Comparison of ENCODE assay signal across 20 cellular contexts in the genomic region with DNA sequence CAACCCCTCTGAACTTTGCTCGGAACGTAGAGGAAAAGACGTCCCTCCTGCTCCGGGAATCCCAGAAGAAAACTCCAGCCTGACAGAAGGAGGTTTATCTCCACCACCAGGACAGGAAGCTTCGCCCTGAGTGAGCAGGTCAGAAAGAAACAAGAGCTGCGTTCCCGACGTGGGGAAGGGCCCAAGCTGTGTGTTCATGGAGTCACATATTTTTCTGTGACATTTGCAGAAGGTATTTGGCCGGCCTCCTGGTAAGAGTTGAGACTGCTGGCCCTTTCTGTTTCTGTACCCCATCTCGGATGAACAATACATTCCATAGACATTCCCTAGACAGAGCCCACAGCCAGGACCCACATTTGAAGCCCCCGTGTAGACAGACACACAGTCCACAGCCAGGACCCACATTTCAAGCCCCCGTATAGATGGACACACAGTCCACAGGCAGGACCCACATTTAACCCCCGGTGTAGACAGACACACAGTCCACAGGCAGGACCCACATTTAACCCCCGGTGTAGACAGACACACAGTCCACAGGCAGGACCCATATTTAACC.
A peak's percentile ranks its signal among the peaks of the same experiment; 100 is the strongest.
DNase-seq lines count a peak whose midpoint lies in the region; ATAC-seq, FAIRE-seq and TF ChIP-seq lines count a peak whose summit lies in the region.
"Had no signal": no experiment of that assay in that cellular context is flagged by ENCODE, and none has a peak within 500 bp of the region (broad histone marks: within the 10 kb centered on the region; RNA-seq: fewer than 3 reads in every experiment).

No MANE protein-coding gene starts in this region.

- no peak overlapping the region for H3K18ac ChIP-seq in H1 (ENCODE audit: extremely low read depth, low read length)

- H3K4me1 ChIP-seq in GM23338 (ENCODE audit: insufficient read depth), result no peaks in the 10 kb centered on the region
- peaks cover 0 to 2% (median 0%) of the 10 kb centered on the region in 4 experiments; a peak in 1 of 7 replicates for H3K4me1 ChIP-seq in H1 (replicated peaks in 1 of 4; ENCODE audit: control insufficient read depth in 3 of 4, insufficient read depth in 4 of 4, low read length in 3 of 4)
- H3K4me1 ChIP-seq: Peyer's patch, SJSA1 had no signal

- no peak overlapping the region for H3K4me2 ChIP-seq in GM23338
- H3K4me2 ChIP-seq in H1 (ENCODE audit: insufficient read depth in 1 of 2, low read depth in 2 of 2, low read length in 2 of 2), result no peak overlapping the region
- H3K4me2 ChIP-seq: KMS-11 had no signal

- H2BK12ac ChIP-seq in H1 (ENCODE audit: low read depth, low read length), result no peak overlapping the region

- H3K9me3 ChIP-seq in H1 (ENCODE audit: insufficient read depth in 2 of 2, low read depth in 1 of 2, low read length in 1 of 2), result no peaks in the 10 kb centered on the region
- H3K9me3 ChIP-seq: Peyer's patch, SJSA1 had no signal

- H4K20me1 ChIP-seq in GM23338 (replicated peaks; ENCODE audit: insufficient read depth) (no peaks in the 10 kb centered on the region), H1 (replicated peaks in 1 of 2; ENCODE audit: control insufficient read depth in 1 of 2, insufficient read depth in 2 of 2, low read length in 2 of 2) (no peaks in the 10 kb centered on the region)

- FAIRE-seq in H1 (lab: Jason Lieb, UNC), result no peak
- FAIRE-seq: GM12878 had no signal

- H3K4me3 ChIP-seq in AG10803 (ENCODE audit: low read length) (no peak overlapping the region), GM23338 (no peak overlapping the region), H1 (ENCODE audit: extremely low read depth in 1 of 4, insufficient read depth in 2 of 4, low read depth in 3 of 4, low read length in 4 of 4) (no peak overlapping the region)
- H3K4me3 ChIP-seq: GM12878, GM23248, Peyer's patch, SJSA1 had no signal

- peaks cover 16% of the 10 kb centered on the region for H3F3A ChIP-seq in GM23338 (replicated peaks; ENCODE audit: low read depth)

- H3K27ac ChIP-seq in GM23338 (ENCODE audit: low read depth) (no peak overlapping the region), H1 (ENCODE audit: low read depth, low read length) (no peak overlapping the region)
- H3K27ac ChIP-seq: GM23248, KMS-11, Peyer's patch, SJSA1 had no signal

- H3K36me3 Mint-ChIP-seq in GM23338 (ENCODE audit: low read depth), result peaks cover 36% of the 10 kb centered on the region
- H3K36me3 Mint-ChIP-seq in osteocyte (ENCODE audit: unreplicated experiment), result no peaks in the 10 kb centered on the region
- H3K36me3 Mint-ChIP-seq: CD14-positive monocyte had no signal

- H2BK120ac ChIP-seq in H1 (replicated peaks; ENCODE audit: low read depth, low read length), result no peak overlapping the region

- H3K9me2 ChIP-seq in GM23338 (ENCODE audit: insufficient read depth), result no peaks in the 10 kb centered on the region

- H4K91ac ChIP-seq in H1 (replicated peaks; ENCODE audit: insufficient read length, low read length), result no peak overlapping the region

- H3K56ac ChIP-seq in H1 (replicated peaks; ENCODE audit: insufficient read length, low read depth, low read length), result no peak overlapping the region

- TF ChIP-seq POLR2A in H1 (IDR thresholded peaks at IDR 0.05; ENCODE audit: control extremely low read depth in 1 of 2, low read depth in 2 of 2, low read length in 2 of 2), result no peak

- ATAC-seq in GM23338, result no peak
- ATAC-seq in HG03095 (IDR thresholded peaks at IDR 0.05; ENCODE audit: unreplicated experiment), result no peak
- no peak for ATAC-seq in GM21723 (IDR thresholded peaks at IDR 0.05; ENCODE audit: unreplicated experiment)
- ATAC-seq: GM12878 had no signal

- CTCF ChIA-PET in H1 (lab: Charles Lee; ENCODE audit: partially characterized antibody), result no interaction called here

- no peak overlapping the region for H2BK5ac ChIP-seq in H1 (ENCODE audit: low read depth, low read length)

- no peak overlapping the region for H2BK20ac ChIP-seq in H1 (ENCODE audit: low read length)

- peaks cover 13% of the 10 kb centered on the region for H3K23me2 ChIP-seq in H1 (ENCODE audit: low read depth, low read length)

- TF ChIP-seq RAD21 in H1 (IDR thresholded peaks at IDR 0.05 in 1 of 2, conservative IDR thresholded peaks at IDR 0.05 in 1 of 2; ENCODE audit: low read depth in 2 of 2, low read length in 2 of 2), result no peak

- H3K79me2 ChIP-seq in GM23338 (replicated peaks; ENCODE audit: insufficient read depth) (no peaks in the 10 kb centered on the region), H1 (ENCODE audit: control insufficient read depth in 1 of 2, insufficient read depth in 2 of 2, low read length in 2 of 2) (no peaks in the 10 kb centered on the region)

- WGBS in H1 (ENCODE audit: extremely low coverage in 1 of 2, insufficient coverage in 1 of 2, insufficient read length in 1 of 2, insufficient replicate concordance in 2 of 2, low coverage in 1 of 2, low lambda C conversion rate in 2 of 2, missing lambda C conversion rate in 1 of 2), 2 experiments, result 89% methylated on average over 14 of the region's 14 CpGs; no CpG with 5 or more reads in 1 of the 2 experiments

- H3K79me1 ChIP-seq in H1 (ENCODE audit: low read depth, low read length), result no peaks in the 10 kb centered on the region

- no peak overlapping the region for H4K5ac ChIP-seq in H1 (ENCODE audit: insufficient read length, low read depth, low read length)

- H3K23ac ChIP-seq in H1 (ENCODE audit: insufficient read length), result no peak overlapping the region

- no peak for TF ChIP-seq EP300 in H1 (IDR thresholded peaks at IDR 0.05; ENCODE audit: borderline replicate concordance in 1 of 2, low read depth in 2 of 2, low read length in 2 of 2)

- POLR2A ChIA-PET in H1 (lab: Charles Lee; ENCODE audit: partially characterized antibody), result no interaction called here

- H3K4me1 Mint-ChIP-seq in GM23338 (no peaks in the 10 kb centered on the region), osteocyte (ENCODE audit: unreplicated experiment) (no peaks in the 10 kb centered on the region)
- H3K4me1 Mint-ChIP-seq: CD14-positive monocyte had no signal

- H3K4me3 Mint-ChIP-seq in GM23338 (no peak overlapping the region), osteocyte (ENCODE audit: unreplicated experiment) (no peak overlapping the region)
- H3K4me3 Mint-ChIP-seq: CD14-positive monocyte had no signal

- H3K9me3 Mint-ChIP-seq in GM23338 (peaks cover 63% of the 10 kb centered on the region), osteocyte (ENCODE audit: unreplicated experiment) (peaks cover 5% of the 10 kb centered on the region)

- H3K27ac Mint-ChIP-seq in GM23338, result no peak overlapping the region
- H3K27ac Mint-ChIP-seq in osteocyte (ENCODE audit: unreplicated experiment), result no peak overlapping the region
- H3K27ac Mint-ChIP-seq: CD14-positive monocyte had no signal

- H2BK15ac ChIP-seq in H1 (ENCODE audit: low read length), result no peak overlapping the region

- H3K27me3 ChIP-seq in GM23338 (ENCODE audit: insufficient read depth), result no peaks in the 10 kb centered on the region
- no peaks in the 10 kb centered on the region for H3K27me3 ChIP-seq in H1 (replicated peaks in 1 of 4; ENCODE audit: control insufficient read depth in 3 of 4, extremely low read depth in 1 of 4, insufficient read depth in 3 of 4, low read length in 3 of 4)
- H3K27me3 ChIP-seq: Peyer's patch, SJSA1 had no signal

- no peak overlapping the region for H3K14ac ChIP-seq in H1 (ENCODE audit: insufficient read length)

- DNase-seq in AG10803 (ENCODE audit: low read depth), result peak; percentile 42
- DNase-seq in GM23338 (ENCODE audit: low spot score), result no peak
- peak in 1 of 2 experiments; percentile 29 for DNase-seq in H1 (ENCODE audit: low read depth in 1 of 2, low spot score in 2 of 2)
- peak; percentile 63 for DNase-seq in osteocyte (ENCODE audit: extremely low spot score, unreplicated experiment)
- no peak for DNase-seq in GM10266 (ENCODE audit: extremely low spot score)
- DNase-seq: GM23248, HCEC 1CT, IMR-90, NCI-H1105, NCI-H2029 treated with DMSO at 0.1 percent for 48 hours, NCI-H226, NCI-H524, NCI-H774, Peyer's patch had no signal

- H3K4ac ChIP-seq in H1 (replicated peaks; ENCODE audit: insufficient read length, low read depth, low read length), result no peak overlapping the region

- H3K36me3 ChIP-seq in GM23338 (ENCODE audit: insufficient read depth) (no peaks in the 10 kb centered on the region), H1 (ENCODE audit: control insufficient read depth in 2 of 4, insufficient read depth in 4 of 4, low read length in 3 of 4) (no peaks in the 10 kb centered on the region)
- H3K36me3 ChIP-seq: Peyer's patch, SJSA1 had no signal

- H3K27me3 Mint-ChIP-seq in GM23338 (ENCODE audit: insufficient read depth, low read depth, poor library complexity) (peaks cover 5% of the 10 kb centered on the region), osteocyte (ENCODE audit: unreplicated experiment) (no peaks in the 10 kb centered on the region)

- TF ChIP-seq CTCF in AG10803 (conservative IDR thresholded peaks at IDR 0.05; ENCODE audit: low read length) (no peak), GM23338 (conservative IDR thresholded peaks at IDR 0.05; ENCODE audit: low read depth in 2 of 2) (no peak), H1 (IDR thresholded peaks at IDR 0.05; ENCODE audit: control extremely low read depth in 1 of 3, insufficient read depth in 1 of 3, low read depth in 1 of 3, low read length in 3 of 3) (no peak), osteocyte (IDR thresholded peaks at IDR 0.05) (no peak), GM10266 (IDR thresholded peaks at IDR 0.05; ENCODE audit: control insufficient read depth, insufficient read depth, low read depth, missing control alignments) (no peak)

- H3K9ac ChIP-seq in H1 (replicated peaks in 1 of 4; ENCODE audit: extremely low read depth in 1 of 4, low read depth in 3 of 4, low read length in 3 of 4), result no peak overlapping the region
- H3K9ac ChIP-seq: GM23248, KMS-11 had no signal

- H2AFZ ChIP-seq in GM23338, result peak overlapping the region; percentile 43; the same call in 1 of the 2 replicates
- H2AFZ ChIP-seq in H1 (ENCODE audit: low read length), result no peak overlapping the region
- H2AFZ ChIP-seq: GM23248 had no signal

- H2AK5ac ChIP-seq in H1 (ENCODE audit: low read depth, low read length), result peak overlapping the region; percentile 53; the same call in 1 of the 2 replicates

- no peak overlapping the region for H4K8ac ChIP-seq in H1 (ENCODE audit: extremely low read depth, insufficient read depth, low read length)

TF ChIP-seq in GM23338, 12 proteins besides CTCF, POLR2A, EP300 and RAD21:
- TF ChIP-seq EZH2 (IDR thresholded peaks at IDR 0.05; ENCODE audit: low read depth, unreplicated experiment), result no peak
TF ChIP-seq in GM23338: peak in this region for 0.

TF ChIP-seq in H1, 55 proteins besides CTCF, POLR2A, EP300 and RAD21 (continues in another document):
- TF ChIP-seq CBX8 (IDR thresholded peaks at IDR 0.05; ENCODE audit: borderline replicate concordance, low read depth, low read length) (no peak), TCF12 (IDR thresholded peaks at IDR 0.05; ENCODE audit: low read depth, low read length) (no peak), ASH2L (IDR thresholded peaks at IDR 0.05; ENCODE audit: low read length) (no peak), CHD1 (IDR thresholded peaks at IDR 0.05; ENCODE audit: low read depth, low read length) (no peak), PHF8 (conservative IDR thresholded peaks at IDR 0.05; ENCODE audit: low read depth, low read length) (no peak), SRF (IDR thresholded peaks at IDR 0.05; ENCODE audit: low read depth, low read length) (no peak)

Comparison
In these comparisons a context has a peak if more than half of its experiments do, and no peak if none do; other contexts are left out.
1. DNase-seq: peak in AG10803 (single experiment) and osteocyte (single experiment); none in GM23338 (single experiment) and GM10266 (single experiment).